Comparison of ENCODE assay signal across 19 cellular contexts in genomic region chr11:44630511-44631210, GRCh38.
A peak's percentile ranks its signal among the peaks of the same experiment; 100 is the strongest.
DNase-seq lines count a peak whose midpoint lies in the region; ATAC-seq, FAIRE-seq and TF ChIP-seq lines count a peak whose summit lies in the region.
"Had no signal": no experiment of that assay in that cellular context is flagged by ENCODE, and none has a peak within 500 bp of the region (broad histone marks: within the 10 kb centered on the region; RNA-seq: fewer than 3 reads in every experiment).

No MANE protein-coding gene starts in this region.

- TF ChIP-seq CTCF in upper lobe of right lung (IDR thresholded peaks at IDR 0.05) = no peak

- H3K4me3 Mint-ChIP-seq in activated naive CD8-positive, alpha-beta T cell treated with anti-CD3 and anti-CD28 coated beads, Interleukin-2, amount 10 ng/mL, durations not matched to agents 7 days and 5 days = no peak overlapping the region
- no peak overlapping the region for H3K4me3 Mint-ChIP-seq in activated naive CD8-positive, alpha-beta T cell treated with anti-CD3 and anti-CD28 coated beads, Interleukin-2, amount 50 U/mL, for 24 hours
- H3K4me3 Mint-ChIP-seq in activated T-helper 2 cell treated with anti-CD3 and anti-CD28 coated beads, Interferon-gamma antibody, Interleukin-2, Interleukin-4, amounts not matched to agents 10 μg/mL and 5 μg/mL and 100 μg/mL, durations not matched to agents 14 hours and 24 hours and 36 hours (ENCODE audit: low read depth) = no peak overlapping the region
- H3K4me3 Mint-ChIP-seq: activated naive CD8-positive, alpha-beta T cell; brain; dendritic cell treated with granulocyte-macrophage colony-stimulating factor and Interleukin-4, amounts not matched to agents 40 ng/mL and 50 ng/mL, for 4 days; neural crest cell; stimulated activated naive CD8-positive, alpha-beta T cell treated with anti-CD3 and anti-CD28 coated beads, Interleukin-15, Interleukin-2, amounts not matched to agents 100 ng/mL and 50 ng/mL, for 24 hours had no signal

- no peaks in the 10 kb centered on the region for H3K36me3 Mint-ChIP-seq in activated naive CD8-positive, alpha-beta T cell treated with anti-CD3 and anti-CD28 coated beads, Interleukin-2, amount 10 ng/mL, durations not matched to agents 7 days and 5 days
- peaks cover 2% of the 10 kb centered on the region for H3K36me3 Mint-ChIP-seq in activated naive CD8-positive, alpha-beta T cell treated with anti-CD3 and anti-CD28 coated beads, Interleukin-2, amount 50 U/mL, for 24 hours (ENCODE audit: low read depth)
- H3K36me3 Mint-ChIP-seq in activated T-helper 2 cell treated with anti-CD3 and anti-CD28 coated beads, Interferon-gamma antibody, Interleukin-2, Interleukin-4, amounts not matched to agents 10 μg/mL and 5 μg/mL and 100 μg/mL, durations not matched to agents 14 hours and 24 hours and 36 hours (ENCODE audit: low read depth) = peaks cover 3% of the 10 kb centered on the region
- H3K36me3 Mint-ChIP-seq: brain had no signal

- H3K27ac ChIP-seq in upper lobe of right lung (no peak overlapping the region), small intestine (ENCODE audit: low read depth in 1 of 2, low read length in 1 of 2) (no peak overlapping the region)
- H3K27ac ChIP-seq: foreskin keratinocyte, uterus had no signal

- peaks cover 4% of the 10 kb centered on the region for H3K27me3 ChIP-seq in upper lobe of right lung
- no peaks in the 10 kb centered on the region for H3K27me3 ChIP-seq in small intestine (ENCODE audit: control insufficient read depth in 2 of 2, insufficient read depth in 2 of 2, low read length in 2 of 2)
- H3K27me3 ChIP-seq: uterus had no signal

- peaks cover 4% of the 10 kb centered on the region for H3K27me3 Mint-ChIP-seq in activated naive CD8-positive, alpha-beta T cell treated with anti-CD3 and anti-CD28 coated beads, Interleukin-2, amount 10 ng/mL, durations not matched to agents 7 days and 5 days
- H3K27me3 Mint-ChIP-seq in activated naive CD8-positive, alpha-beta T cell treated with anti-CD3 and anti-CD28 coated beads, Interleukin-2, amount 50 U/mL, for 24 hours = peaks cover 15% of the 10 kb centered on the region
- no peaks in the 10 kb centered on the region for H3K27me3 Mint-ChIP-seq in activated T-helper 2 cell treated with anti-CD3 and anti-CD28 coated beads, Interferon-gamma antibody, Interleukin-2, Interleukin-4, amounts not matched to agents 10 μg/mL and 5 μg/mL and 100 μg/mL, durations not matched to agents 14 hours and 24 hours and 36 hours (ENCODE audit: low read depth)
- H3K27me3 Mint-ChIP-seq: activated naive CD8-positive, alpha-beta T cell had no signal

- no peaks in the 10 kb centered on the region for H3K9me3 Mint-ChIP-seq in activated naive CD8-positive, alpha-beta T cell treated with anti-CD3 and anti-CD28 coated beads, Interleukin-2, amount 10 ng/mL, durations not matched to agents 7 days and 5 days
- H3K9me3 Mint-ChIP-seq in activated naive CD8-positive, alpha-beta T cell treated with anti-CD3 and anti-CD28 coated beads, Interleukin-2, amount 50 U/mL, for 24 hours = no peaks in the 10 kb centered on the region
- H3K9me3 Mint-ChIP-seq in activated T-helper 2 cell treated with anti-CD3 and anti-CD28 coated beads, Interferon-gamma antibody, Interleukin-2, Interleukin-4, amounts not matched to agents 10 μg/mL and 5 μg/mL and 100 μg/mL, durations not matched to agents 14 hours and 24 hours and 36 hours = no peaks in the 10 kb centered on the region
- H3K9me3 Mint-ChIP-seq: dendritic cell treated with granulocyte-macrophage colony-stimulating factor and Interleukin-4, amounts not matched to agents 40 ng/mL and 50 ng/mL, for 4 days; neural crest cell; stimulated activated naive CD8-positive, alpha-beta T cell treated with anti-CD3 and anti-CD28 coated beads, Interleukin-15, Interleukin-2, amounts not matched to agents 100 ng/mL and 50 ng/mL, for 24 hours had no signal

- H3K27ac Mint-ChIP-seq in activated naive CD8-positive, alpha-beta T cell treated with anti-CD3 and anti-CD28 coated beads, Interleukin-2, amount 10 ng/mL, durations not matched to agents 7 days and 5 days = no peak overlapping the region
- H3K27ac Mint-ChIP-seq in activated naive CD8-positive, alpha-beta T cell treated with anti-CD3 and anti-CD28 coated beads, Interleukin-2, amount 50 U/mL, for 24 hours = no peak overlapping the region
- no peak overlapping the region for H3K27ac Mint-ChIP-seq in activated T-helper 2 cell treated with anti-CD3 and anti-CD28 coated beads, Interferon-gamma antibody, Interleukin-2, Interleukin-4, amounts not matched to agents 10 μg/mL and 5 μg/mL and 100 μg/mL, durations not matched to agents 14 hours and 24 hours and 36 hours
- H3K27ac Mint-ChIP-seq: activated naive CD8-positive, alpha-beta T cell; dendritic cell treated with granulocyte-macrophage colony-stimulating factor and Interleukin-4, amounts not matched to agents 40 ng/mL and 50 ng/mL, for 4 days; stimulated activated naive CD8-positive, alpha-beta T cell treated with anti-CD3 and anti-CD28 coated beads, Interleukin-15, Interleukin-2, amounts not matched to agents 100 ng/mL and 50 ng/mL, for 24 hours had no signal

- peaks cover 3% of the 10 kb centered on the region for H3K4me1 Mint-ChIP-seq in activated naive CD8-positive, alpha-beta T cell treated with anti-CD3 and anti-CD28 coated beads, Interleukin-2, amount 10 ng/mL, durations not matched to agents 7 days and 5 days
- peaks cover 2% of the 10 kb centered on the region for H3K4me1 Mint-ChIP-seq in activated naive CD8-positive, alpha-beta T cell treated with anti-CD3 and anti-CD28 coated beads, Interleukin-2, amount 50 U/mL, for 24 hours
- peaks cover 5% of the 10 kb centered on the region for H3K4me1 Mint-ChIP-seq in activated T-helper 2 cell treated with anti-CD3 and anti-CD28 coated beads, Interferon-gamma antibody, Interleukin-2, Interleukin-4, amounts not matched to agents 10 μg/mL and 5 μg/mL and 100 μg/mL, durations not matched to agents 14 hours and 24 hours and 36 hours (ENCODE audit: low read depth)

- no peaks in the 10 kb centered on the region for H3K9me3 ChIP-seq in upper lobe of right lung
- H3K9me3 ChIP-seq in small intestine (ENCODE audit: control insufficient read depth, low read depth) = no peaks in the 10 kb centered on the region
- H3K9me3 ChIP-seq: HAP-1, uterus had no signal

- H3K4me1 ChIP-seq in upper lobe of right lung (peaks cover 31% of the 10 kb centered on the region), small intestine (ENCODE audit: control insufficient read depth in 2 of 2, insufficient read depth in 1 of 2, low read depth in 1 of 2, low read length in 1 of 2) (no peaks in the 10 kb centered on the region)
- H3K4me1 ChIP-seq: foreskin keratinocyte, HAP-1 had no signal

- H3K36me3 ChIP-seq in upper lobe of right lung (no peaks in the 10 kb centered on the region), small intestine (ENCODE audit: control insufficient read depth in 2 of 2, insufficient read depth in 2 of 2, low read length in 2 of 2) (no peaks in the 10 kb centered on the region)
- H3K36me3 ChIP-seq: HAP-1, uterus had no signal

- no peak for FAIRE-seq in small intestine (lab: Jason Lieb, UNC)

- no peak for ATAC-seq in activated naive CD8-positive, alpha-beta T cell treated with anti-CD3 and anti-CD28 coated beads, Interleukin-2, amount 10 ng/mL, durations not matched to agents 7 days and 5 days (ENCODE audit: low read depth)
- no peak for ATAC-seq in activated naive CD8-positive, alpha-beta T cell treated with anti-CD3 and anti-CD28 coated beads, Interleukin-2, amount 50 U/mL, for 24 hours
- ATAC-seq in upper lobe of right lung = no peak
- ATAC-seq: foreskin keratinocyte had no signal

- WGBS in small intestine, 3 donors = 87 to 94% (median 89%) methylated on average over 7 of the region's 7 CpGs

- intact Hi-C loops in activated T-helper 2 cell treated with anti-CD3 and anti-CD28 coated beads, Interferon-gamma antibody, Interleukin-2, Interleukin-4, amounts not matched to agents 10 μg/mL and 5 μg/mL and 100 μg/mL, durations not matched to agents 14 hours and 24 hours and 36 hours (cut with micrococcal nuclease) = no loop called here
- intact Hi-C loops in upper lobe of right lung (cut with DNase I) = no loop called here

- POLR2A ChIA-PET in activated naive CD8-positive, alpha-beta T cell treated with anti-CD3 and anti-CD28 coated beads, Interleukin-2, amount 10 ng/mL, durations not matched to agents 7 days and 5 days (lab: Charles Lee) = no interaction called here

- H3K4me3 ChIP-seq in upper lobe of right lung (no peak overlapping the region), small intestine (ENCODE audit: low read depth in 1 of 2, low read length in 2 of 2) (no peak overlapping the region)
- H3K4me3 ChIP-seq: HAP-1, uterus had no signal

- DNase-seq in activated naive CD8-positive, alpha-beta T cell treated with anti-CD3 and anti-CD28 coated beads, Interleukin-2, amount 10 ng/mL, durations not matched to agents 7 days and 5 days = peak; percentile 4
- DNase-seq in activated naive CD8-positive, alpha-beta T cell treated with anti-CD3 and anti-CD28 coated beads, Interleukin-2, amount 50 U/mL, for 24 hours = no peak
- peak; percentile 6 for DNase-seq in activated T-helper 2 cell treated with anti-CD3 and anti-CD28 coated beads, Interferon-gamma antibody, Interleukin-2, Interleukin-4, amounts not matched to agents 10 μg/mL and 5 μg/mL and 100 μg/mL, durations not matched to agents 14 hours and 24 hours and 36 hours (ENCODE audit: low spot score)
- DNase-seq in mesenteric fat pad (ENCODE audit: low spot score) (peak; percentile 83), upper lobe of right lung (peak; percentile 41), small intestine (no peak), NCI-H524 treated with DMSO at 0.1 percent for 48 hours (lab: John Stamatoyannopoulos, UW) (no peak), NK-92 (lab: John Stamatoyannopoulos, UW; ENCODE audit: unreplicated experiment) (no peak)
- DNase-seq: foreskin keratinocyte, NCI-H2029 treated with DMSO at 0.1 percent for 48 hours, NCI-H510A, retina had no signal

Comparison
In these comparisons a context has a peak if more than half of its experiments do, and no peak if none do; other contexts are left out.
1. DNase-seq: peak in activated naive CD8-positive, alpha-beta T cell treated with anti-CD3 and anti-CD28 coated beads, Interleukin-2, amount 10 ng/mL, durations not matched to agents 7 days and 5 days (single experiment), activated T-helper 2 cell treated with anti-CD3 and anti-CD28 coated beads, Interferon-gamma antibody, Interleukin-2, Interleukin-4, amounts not matched to agents 10 μg/mL and 5 μg/mL and 100 μg/mL, durations not matched to agents 14 hours and 24 hours and 36 hours (single experiment), mesenteric fat pad (single experiment) and upper lobe of right lung (single experiment); none in activated naive CD8-positive, alpha-beta T cell treated with anti-CD3 and anti-CD28 coated beads, Interleukin-2, amount 50 U/mL, for 24 hours (single experiment), small intestine (single experiment), NCI-H524 treated with DMSO at 0.1 percent for 48 hours (single experiment) and NK-92 (single experiment).